20 cellular contexts compared by ENCODE assay signal in genomic region chr7:5330288-5330687, GRCh38. TPM values are rescaled to one million over a fixed set of nuclear protein-coding genes. Genes with fewer than 3 reads are reported as not detected.
"Had no signal": no experiment of that assay in that cellular context is flagged by ENCODE, and none has a peak within 500 bp of the region (broad histone marks: within the 10 kb centered on the region; RNA-seq: fewer than 3 reads in every experiment).

No MANE protein-coding gene starts in this region.

- H3K27me3 Mint-ChIP-seq: IgD-negative memory B cell had no signal

- H3K4me3 Mint-ChIP-seq: IgD-negative memory B cell had no signal

- H3K9me3 ChIP-seq: SJSA1 had no signal

- H3K27ac ChIP-seq: SJSA1, SK-N-MC had no signal

- H3K4me3 ChIP-seq: SJSA1, SK-N-MC had no signal

- H3K9me3 Mint-ChIP-seq: IgD-negative memory B cell had no signal

- H3K27me3 ChIP-seq: SJSA1 had no signal

- DNase-seq: KBM-7, MV-4-11, NCI-H1048, NCI-H1105, NCI-H1417, NCI-H1436 treated with DMSO at 0.1 percent for 48 hours, NCI-H1694, NCI-H187 treated with DMSO at 0.1 percent for 48 hours, NCI-H2081, NCI-H2107, NCI-H2227 treated with DMSO at 0.1 percent for 48 hours, NCI-H524, NCI-H69, NCI-H774, Right ventricle myocardium superior, RPMI8226, SIG-M5 had no signal

RNA-seq across cellular contexts. Expression of gene SLC29A4, which starts 47.5 kb away (rescaled TPM):
- polyA plus RNA-seq: IgD-negative memory B cell had no signal
